13 cellular contexts compared by ENCODE assay signal in the genomic region with DNA sequence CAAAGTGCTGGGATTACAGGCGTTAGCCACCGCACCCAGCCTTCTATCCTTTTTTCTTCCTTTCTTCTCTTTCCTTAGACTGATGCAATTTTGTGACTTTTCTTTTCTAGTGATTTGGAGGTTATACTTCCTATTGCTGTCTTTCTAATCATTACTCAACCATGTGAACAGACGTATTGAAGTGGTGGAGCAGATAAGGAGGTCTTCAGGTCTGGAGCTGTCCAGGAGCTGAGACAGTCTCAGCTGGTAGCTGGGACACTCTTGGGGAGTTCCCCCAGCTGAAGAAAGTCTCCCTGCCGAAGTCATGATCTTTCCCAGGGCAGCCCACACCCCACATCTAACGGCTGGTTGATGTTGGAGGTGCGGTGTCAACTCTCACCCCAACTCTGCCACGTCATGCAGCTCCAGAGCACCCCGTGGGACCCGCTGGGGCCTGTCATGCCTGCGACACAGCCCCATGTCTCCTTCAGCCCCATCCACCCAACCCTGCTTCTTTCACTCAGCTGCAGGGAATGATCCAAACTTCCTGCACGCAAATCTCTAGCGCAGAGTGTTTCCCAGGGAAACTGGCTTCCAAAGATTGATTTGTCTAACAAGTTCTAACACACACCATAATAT. TPM values are rescaled to one million over a fixed set of nuclear protein-coding genes. Genes with fewer than 3 reads are reported as not detected.
DNase-seq lines count a peak whose midpoint lies in the region; ATAC-seq and TF ChIP-seq lines count a peak whose summit lies in the region.
"Had no signal": no experiment of that assay in that cellular context is flagged by ENCODE, and none has a peak within 500 bp of the region (broad histone marks: within the 10 kb centered on the region; RNA-seq: fewer than 3 reads in every experiment).

No MANE protein-coding gene starts in this region.

- H3K79me2 ChIP-seq in trophoblast cell (ENCODE audit: control insufficient read depth, insufficient read depth, low read length, poor library complexity): no peaks in the 10 kb centered on the region

- H2AK5ac ChIP-seq in trophoblast cell (ENCODE audit: low read length): no peak overlapping the region

- H3K4me2 ChIP-seq in trophoblast cell (ENCODE audit: low read length): no peak overlapping the region
- H3K4me2 ChIP-seq: BLaER1 treated with 17β-estradiol and CSF1 and Interleukin-3, amounts not matched to agents 10 nM and 100 nM had no signal

- H4K8ac ChIP-seq in trophoblast cell (ENCODE audit: low read depth, low read length): no peak overlapping the region

- no peak overlapping the region for H3K18ac ChIP-seq in trophoblast cell (ENCODE audit: low read length)

- no peak overlapping the region for H3K23ac ChIP-seq in trophoblast cell (ENCODE audit: low read length)

- H3K4me1 ChIP-seq in HEK293 (ENCODE audit: control insufficient read depth, insufficient read depth, low read length) (no peaks in the 10 kb centered on the region), trophoblast cell (ENCODE audit: control insufficient read depth in 1 of 2, insufficient read depth in 2 of 2, low read length in 2 of 2) (no peaks in the 10 kb centered on the region), sigmoid colon (no peaks in the 10 kb centered on the region), aorta (ENCODE audit: control insufficient read depth in 1 of 2, insufficient read depth in 2 of 2, low read length in 2 of 2) (no peaks in the 10 kb centered on the region)

- H3K27me3 ChIP-seq in trophoblast cell (ENCODE audit: insufficient read depth, low read length) (no peaks in the 10 kb centered on the region), sigmoid colon (no peaks in the 10 kb centered on the region), aorta (ENCODE audit: control insufficient read depth in 1 of 2, insufficient read depth in 2 of 2, low read length in 1 of 2) (no peaks in the 10 kb centered on the region)
- H3K27me3 ChIP-seq: BLaER1 treated with 17β-estradiol and CSF1 and Interleukin-3, amounts not matched to agents 10 nM and 100 nM had no signal

- no peak overlapping the region for H3K14ac ChIP-seq in trophoblast cell (ENCODE audit: low read length)

- TF ChIP-seq CTCF in HEK293 (tag by site-specific recombination; IDR thresholded peaks at IDR 0.05) (no peak), VCaP (conservative IDR thresholded peaks at IDR 0.05) (no peak), sigmoid colon (IDR thresholded peaks at IDR 0.05) (no peak)

- intact Hi-C loops in sigmoid colon (cut with DNase I): no loop called here
- intact Hi-C loops in aorta (cut with DNase I): no loop called here

- H3K27ac ChIP-seq in HEK293 (ENCODE audit: extremely low read depth, low read depth, low read length) (no peak overlapping the region), VCaP (peak overlapping the region; percentile 55), trophoblast cell (ENCODE audit: low read depth, low read length) (no peak overlapping the region), sigmoid colon (no peak overlapping the region), aorta (ENCODE audit: low read depth in 1 of 2, low read length in 2 of 2) (no peak overlapping the region)
- H3K27ac ChIP-seq: BLaER1 treated with 17β-estradiol and CSF1 and Interleukin-3, amounts not matched to agents 10 nM and 100 nM; GM23248 had no signal

- no peak for TF ChIP-seq EP300 in sigmoid colon (IDR thresholded peaks at IDR 0.05)

- H3K79me1 ChIP-seq in trophoblast cell (ENCODE audit: low read length): no peaks in the 10 kb centered on the region

- no CpG with 5 or more reads among the region's 12 CpGs for WGBS in trophoblast cell (ENCODE audit: extremely low coverage, insufficient coverage, insufficient read length)
- WGBS in sigmoid colon, 2 donors: 89 to 93% methylated on average over 12 of the region's 12 CpGs
- WGBS in aorta, 2 donors: 92 to 93% methylated on average over 12 of the region's 12 CpGs

- H2BK12ac ChIP-seq in trophoblast cell (ENCODE audit: low read length): no peak overlapping the region

- H3K36me3 ChIP-seq in HEK293 (ENCODE audit: control insufficient read depth in 2 of 2, insufficient read depth in 1 of 2, low read length in 2 of 2) (peaks cover 0 to 4% of the 10 kb centered on the region in 2 experiments; a peak in 1 of 3 replicates), trophoblast cell (ENCODE audit: control insufficient read depth in 1 of 2, insufficient read depth in 2 of 2, low read length in 2 of 2) (peaks cover 0 to 3% of the 10 kb centered on the region in 2 experiments), sigmoid colon (peaks cover 0 to 9% (median 2%) of the 10 kb centered on the region in 4 donors), aorta (ENCODE audit: control insufficient read depth in 1 of 2, insufficient read depth in 2 of 2, low read length in 1 of 2) (no peaks in the 10 kb centered on the region)

- CTCF ChIA-PET in HEK293 (lab: Yijun Ruan, JAX): no interaction called here

- H3K9me3 ChIP-seq in HEK293 (ENCODE audit: control insufficient read depth, insufficient read depth, low read depth, low read length): no peaks in the 10 kb centered on the region
- H3K9me3 ChIP-seq in trophoblast cell (ENCODE audit: insufficient read depth, low read depth, low read length): peaks cover 1% of the 10 kb centered on the region
- H3K9me3 ChIP-seq in sigmoid colon: no peaks in the 10 kb centered on the region
- H3K9me3 ChIP-seq in aorta (ENCODE audit: control insufficient read depth, low read length): no peaks in the 10 kb centered on the region
- H3K9me3 ChIP-seq: BLaER1 treated with 17β-estradiol and CSF1 and Interleukin-3, amounts not matched to agents 10 nM and 100 nM had no signal

- H3K4me3 ChIP-seq in HEK293 (ENCODE audit: low read depth, low read length) (no peak overlapping the region), trophoblast cell (ENCODE audit: low read depth, low read length) (peak overlapping the region; percentile 1), sigmoid colon (no peak overlapping the region), aorta (ENCODE audit: low read length in 2 of 2) (no peak overlapping the region)
- H3K4me3 ChIP-seq: BLaER1 treated with 17β-estradiol and CSF1 and Interleukin-3, amounts not matched to agents 10 nM and 100 nM; GM23248 had no signal

- TF ChIP-seq POLR2A in sigmoid colon (IDR thresholded peaks at IDR 0.05): no peak

- ATAC-seq in esophagus mucosa: peak; percentile 46
- ATAC-seq in aorta (ENCODE audit: low FRiP score): no peak
- no peak for ATAC-seq in HG02642 (IDR thresholded peaks at IDR 0.05; ENCODE audit: poor library complexity, unreplicated experiment)
- ATAC-seq: CD8-positive, alpha-beta T cell had no signal

- no peak overlapping the region for H3K4ac ChIP-seq in trophoblast cell (ENCODE audit: low read depth, low read length)

- no peak overlapping the region for H2BK5ac ChIP-seq in trophoblast cell (ENCODE audit: low read depth, low read length, poor library complexity)

- H4K12ac ChIP-seq in trophoblast cell (ENCODE audit: low read depth, low read length): no peak overlapping the region

- H4K91ac ChIP-seq in trophoblast cell (ENCODE audit: low read depth, low read length): no peak overlapping the region

- no peak overlapping the region for H2BK120ac ChIP-seq in trophoblast cell (ENCODE audit: insufficient read depth, low read length, poor library complexity)

- H3K9ac ChIP-seq in trophoblast cell (ENCODE audit: low read length): no peak overlapping the region
- H3K9ac ChIP-seq: BLaER1 treated with 17β-estradiol and CSF1 and Interleukin-3, amounts not matched to agents 10 nM and 100 nM; GM23248 had no signal

- no peak overlapping the region for H2AFZ ChIP-seq in trophoblast cell (ENCODE audit: insufficient read depth, low read length, poor library complexity)
- H2AFZ ChIP-seq: GM23248 had no signal

- DNase-seq in trophoblast cell (no peak), sigmoid colon (no peak), aorta (no peak)
- DNase-seq: Calu3; CD8-positive, alpha-beta T cell; DMS79 treated with DMSO at 0.1 percent for 48 hours; GF-D8 had no signal

- POLR2A ChIA-PET in HEK293 (lab: Yijun Ruan, JAX): interaction anchor here (0.6 kb wide), 1 partner anchor 79 kb away, joined by 8 read pairs; no protein-coding TSS in a partner anchor

TF ChIP-seq in HEK293, 187 proteins besides CTCF, POLR2A, EP300 and RAD21 (continues in another document):
- TF ChIP-seq, protein P1, sequence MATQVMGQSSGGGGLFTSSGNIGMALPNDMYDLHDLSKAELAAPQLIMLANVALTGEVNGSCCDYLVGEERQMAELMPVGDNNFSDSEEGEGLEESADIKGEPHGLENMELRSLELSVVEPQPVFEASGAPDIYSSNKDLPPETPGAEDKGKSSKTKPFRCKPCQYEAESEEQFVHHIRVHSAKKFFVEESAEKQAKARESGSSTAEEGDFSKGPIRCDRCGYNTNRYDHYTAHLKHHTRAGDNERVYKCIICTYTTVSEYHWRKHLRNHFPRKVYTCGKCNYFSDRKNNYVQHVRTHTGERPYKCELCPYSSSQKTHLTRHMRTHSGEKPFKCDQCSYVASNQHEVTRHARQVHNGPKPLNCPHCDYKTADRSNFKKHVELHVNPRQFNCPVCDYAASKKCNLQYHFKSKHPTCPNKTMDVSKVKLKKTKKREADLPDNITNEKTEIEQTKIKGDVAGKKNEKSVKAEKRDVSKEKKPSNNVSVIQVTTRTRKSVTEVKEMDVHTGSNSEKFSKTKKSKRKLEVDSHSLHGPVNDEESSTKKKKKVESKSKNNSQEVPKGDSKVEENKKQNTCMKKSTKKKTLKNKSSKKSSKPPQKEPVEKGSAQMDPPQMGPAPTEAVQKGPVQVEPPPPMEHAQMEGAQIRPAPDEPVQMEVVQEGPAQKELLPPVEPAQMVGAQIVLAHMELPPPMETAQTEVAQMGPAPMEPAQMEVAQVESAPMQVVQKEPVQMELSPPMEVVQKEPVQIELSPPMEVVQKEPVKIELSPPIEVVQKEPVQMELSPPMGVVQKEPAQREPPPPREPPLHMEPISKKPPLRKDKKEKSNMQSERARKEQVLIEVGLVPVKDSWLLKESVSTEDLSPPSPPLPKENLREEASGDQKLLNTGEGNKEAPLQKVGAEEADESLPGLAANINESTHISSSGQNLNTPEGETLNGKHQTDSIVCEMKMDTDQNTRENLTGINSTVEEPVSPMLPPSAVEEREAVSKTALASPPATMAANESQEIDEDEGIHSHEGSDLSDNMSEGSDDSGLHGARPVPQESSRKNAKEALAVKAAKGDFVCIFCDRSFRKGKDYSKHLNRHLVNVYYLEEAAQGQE (tag by site-specific recombination; IDR thresholded peaks at IDR 0.05): peak; percentile 79
- no peak for TF ChIP-seq ZBTB8A (tag by site-specific recombination; IDR thresholded peaks at IDR 0.05)
- TF ChIP-seq ZNF19 (tag by site-specific recombination; IDR thresholded peaks at IDR 0.05; ENCODE audit: low read depth): no peak
- no peak for TF ChIP-seq ZNF544 (tag by site-specific recombination; IDR thresholded peaks at IDR 0.05)
- TF ChIP-seq ZEB2 (tag by site-specific recombination; IDR thresholded peaks at IDR 0.05): no peak

RNA-seq across cellular contexts. Expression of gene NSUN2, which starts 41.1 kb away (rescaled TPM):
- 43.0 TPM for total RNA-seq in esophagus mucosa
- polyA plus RNA-seq in trophoblast cell (2013): 34.2 and 36.1 TPM in 2 replicates
- 10 to 100 TPM; 29.3 to 45.4 (median 31.2) TPM for total RNA-seq in sigmoid colon
- 10 to 100 TPM; 31.2 to 54.4 (median 32.8) TPM for polyA plus RNA-seq in sigmoid colon
- 10 to 100 TPM; 38.6 to 45.0 TPM for total RNA-seq in aorta
- 10 to 100 TPM; 15.0 to 46.1 TPM for polyA plus RNA-seq in aorta

RNA-seq across cellular contexts. Expression of gene SRD5A1, which starts 41.5 kb away (rescaled TPM):
- total RNA-seq in esophagus mucosa (55.7 TPM), sigmoid colon (1 to 10 TPM; 3.1 to 5.7 (median 3.6) TPM), aorta (1 to 10 TPM; 5.6 to 7.7 TPM)
- polyA plus RNA-seq in trophoblast cell (2013): 8.9 and 9.3 TPM in 2 replicates
- polyA plus RNA-seq in sigmoid colon (10 to 100 TPM in 1 of 3 donors, 1 to 10 TPM in 2; 6.6 to 10.7 (median 9.5) TPM), aorta (1 to 10 TPM; 2.5 to 3.7 TPM)
